In the genomic region with DNA sequence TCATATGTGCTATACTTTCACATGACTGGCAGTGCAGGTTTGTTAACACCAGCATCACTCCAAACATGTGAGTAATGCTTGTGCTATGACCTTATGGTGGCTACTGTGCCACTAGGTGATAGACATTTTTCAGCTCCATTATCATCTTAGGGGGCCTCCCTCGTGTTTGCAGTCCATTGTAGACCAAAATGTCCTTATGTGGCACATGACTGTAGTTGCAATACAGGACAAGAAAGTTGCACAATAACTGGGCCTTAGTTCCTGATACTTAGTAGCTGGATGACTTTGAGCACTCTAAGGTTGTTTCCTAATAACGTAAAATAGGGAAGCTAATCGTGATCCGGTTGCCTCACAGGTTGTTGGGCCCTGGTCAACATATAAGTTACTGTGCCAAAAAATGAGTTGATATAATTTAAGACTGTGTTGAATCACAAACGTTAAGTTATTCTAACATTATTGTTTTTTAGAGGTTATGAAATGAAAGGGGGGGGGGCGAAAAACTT, we compare ENCODE assay signal across 8 cellular contexts. TPM values are rescaled to one million over a fixed set of nuclear protein-coding genes. Genes with fewer than 3 reads are reported as not detected.
DNase-seq lines count a peak whose midpoint lies in the region; ATAC-seq and TF ChIP-seq lines count a peak whose summit lies in the region.

No MANE protein-coding gene starts in this region.

- peaks cover 6% of the 10 kb centered on the region for H3K36me3 Mint-ChIP-seq in nephron progenitor cell (ENCODE audit: low read depth)

- H3K4me3 ChIP-seq in SK-N-SH (ENCODE audit: low read depth in 2 of 2, low read length in 1 of 2) = peak overlapping the region in 1 of 2 experiments; percentile 87; a peak in 1 of 4 replicates
- H3K4me3 ChIP-seq in SK-N-MC = peak overlapping the region; percentile 95

- peaks cover 12 to 16% of the 10 kb centered on the region in 2 experiments; a peak in 3 of 4 replicates for H3K4me1 ChIP-seq in SK-N-SH (ENCODE audit: control insufficient read depth in 1 of 2, insufficient read depth in 2 of 2, low read depth in 1 of 2, low read length in 1 of 2)

- H4K20me1 ChIP-seq in SK-N-SH (ENCODE audit: insufficient read depth) = peaks cover 6% of the 10 kb centered on the region; the same call in 1 of the 2 replicates

- H3K4me3 Mint-ChIP-seq in nephron progenitor cell = peak overlapping the region; percentile 98

- no peak for TF ChIP-seq POLR2A in erythroblast (IDR thresholded peaks at IDR 0.05; ENCODE audit: low read length)

- peak overlapping the region; percentile 5 to 13; a peak in 2 of 4 replicates for H3K27ac ChIP-seq in SK-N-SH (ENCODE audit: low read depth in 2 of 2, low read length in 1 of 2)
- H3K27ac ChIP-seq in SK-N-MC = no peak overlapping the region

- peaks cover 40% of the 10 kb centered on the region for H3K4me1 Mint-ChIP-seq in nephron progenitor cell

- H3K9me2 ChIP-seq in SK-N-SH = no peaks in the 10 kb centered on the region

- H3K27me3 ChIP-seq in SK-N-SH (ENCODE audit: insufficient read depth) = no peaks in the 10 kb centered on the region

- H3K9me3 Mint-ChIP-seq in nephron progenitor cell = no peaks in the 10 kb centered on the region

- DNase-seq in SK-N-SH (no peak), SK-N-MC (ENCODE audit: low read depth, low spot score) (no peak), erythroblast (lab: John Stamatoyannopoulos, UW) (peak; percentile 75 to 81), nephron progenitor cell (no peak)

- peaks cover 7% of the 10 kb centered on the region for H3K27me3 Mint-ChIP-seq in nephron progenitor cell (ENCODE audit: low read depth, poor library complexity)

- H3K27ac Mint-ChIP-seq in nephron progenitor cell = no peak overlapping the region

- CTCF ChIA-PET in SK-N-SH (lab: Yijun Ruan, JAX) = no interaction called here

- POLR2A ChIA-PET in SK-N-SH (lab: Yijun Ruan, JAX) = interaction anchor here (1.4 kb wide), 1 partner anchor 117 kb away, joined by 4 read pairs; no protein-coding TSS in a partner anchor

- WGBS in SK-N-SH (ENCODE audit: low lambda C conversion rate) = 26% methylated on average over 6 of the region's 6 CpGs

- TF ChIP-seq CTCF in SK-N-SH (IDR thresholded peaks at IDR 0.05) = no peak
- no peak for TF ChIP-seq CTCF in nephron progenitor cell (IDR thresholded peaks at IDR 0.05)

- peaks cover 14% of the 10 kb centered on the region for H3F3A ChIP-seq in SK-N-SH (replicated peaks; ENCODE audit: insufficient read depth)

- peaks cover 0 to 12% of the 10 kb centered on the region in 2 experiments for H3K36me3 ChIP-seq in SK-N-SH (replicated peaks in 1 of 2; ENCODE audit: control insufficient read depth in 1 of 2, insufficient read depth in 2 of 2, low read length in 1 of 2)
- H3K36me3 ChIP-seq in SK-N-MC (ENCODE audit: insufficient read depth, low read length) = 0 out of 2 replicates have a peak, but pooled peaks cover 3% of the 10 kb centered on the region

- H3K9ac ChIP-seq in SK-N-SH = no peak overlapping the region
- no peak overlapping the region for H3K9ac ChIP-seq in SK-N-MC (ENCODE audit: insufficient read length)

- no peak for TF ChIP-seq EP300 in SK-N-SH (IDR thresholded peaks at IDR 0.05; ENCODE audit: borderline replicate concordance in 1 of 2, low read depth in 1 of 2, low read length in 1 of 2)

- peak overlapping the region; percentile 14; the same call in 1 of the 2 replicates for H3K4me2 ChIP-seq in SK-N-SH

- H3K9me3 ChIP-seq in SK-N-SH (no peaks in the 10 kb centered on the region), SK-N-MC (ENCODE audit: low read depth, low read length) (no peaks in the 10 kb centered on the region)

- peak overlapping the region; percentile 19; the same call in 1 of the 2 replicates for H2AFZ ChIP-seq in SK-N-SH (ENCODE audit: low read depth)

- H3K79me2 ChIP-seq in SK-N-SH (ENCODE audit: insufficient read depth) = peaks cover 43% of the 10 kb centered on the region

- no peak for TF ChIP-seq RAD21 in SK-N-SH (IDR thresholded peaks at IDR 0.05; ENCODE audit: low read length)

- no peak for ATAC-seq in SK-N-SH treated with all-trans-retinoic acid at 6 μM for 48 hours
- no peak for ATAC-seq in HG03571 (IDR thresholded peaks at IDR 0.05; ENCODE audit: unreplicated experiment)
- no peak for ATAC-seq in GM21423 (IDR thresholded peaks at IDR 0.05; ENCODE audit: unreplicated experiment)
- ATAC-seq in GM18909 (IDR thresholded peaks at IDR 0.05; ENCODE audit: poor library complexity, unreplicated experiment) = no peak

TF ChIP-seq in SK-N-SH, 30 proteins besides CTCF, POLR2A, EP300 and RAD21:
- TF ChIP-seq, protein P1, sequence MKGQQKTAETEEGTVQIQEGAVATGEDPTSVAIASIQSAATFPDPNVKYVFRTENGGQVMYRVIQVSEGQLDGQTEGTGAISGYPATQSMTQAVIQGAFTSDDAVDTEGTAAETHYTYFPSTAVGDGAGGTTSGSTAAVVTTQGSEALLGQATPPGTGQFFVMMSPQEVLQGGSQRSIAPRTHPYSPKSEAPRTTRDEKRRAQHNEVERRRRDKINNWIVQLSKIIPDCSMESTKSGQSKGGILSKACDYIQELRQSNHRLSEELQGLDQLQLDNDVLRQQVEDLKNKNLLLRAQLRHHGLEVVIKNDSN (IDR thresholded peaks at IDR 0.05; ENCODE audit: borderline replicate concordance, low read depth) = no peak
- TF ChIP-seq, protein P2, sequence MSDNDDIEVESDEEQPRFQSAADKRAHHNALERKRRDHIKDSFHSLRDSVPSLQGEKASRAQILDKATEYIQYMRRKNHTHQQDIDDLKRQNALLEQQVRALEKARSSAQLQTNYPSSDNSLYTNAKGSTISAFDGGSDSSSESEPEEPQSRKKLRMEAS (IDR thresholded peaks at IDR 0.05; ENCODE audit: low read depth) = no peak
- TF ChIP-seq MEF2A (IDR thresholded peaks at IDR 0.05; ENCODE audit: borderline replicate concordance, low read depth) = no peak
- no peak for TF ChIP-seq SIN3A (IDR thresholded peaks at IDR 0.05; ENCODE audit: borderline replicate concordance, low read depth, low read length)
- no peak for TF ChIP-seq RCOR1 (IDR thresholded peaks at IDR 0.05; ENCODE audit: low read length)

TF ChIP-seq in SK-N-SH treated with all-trans-retinoic acid at 6 μM for 48 hours, 23 proteins besides CTCF, POLR2A, EP300 and RAD21:
- TF ChIP-seq, protein P3, sequence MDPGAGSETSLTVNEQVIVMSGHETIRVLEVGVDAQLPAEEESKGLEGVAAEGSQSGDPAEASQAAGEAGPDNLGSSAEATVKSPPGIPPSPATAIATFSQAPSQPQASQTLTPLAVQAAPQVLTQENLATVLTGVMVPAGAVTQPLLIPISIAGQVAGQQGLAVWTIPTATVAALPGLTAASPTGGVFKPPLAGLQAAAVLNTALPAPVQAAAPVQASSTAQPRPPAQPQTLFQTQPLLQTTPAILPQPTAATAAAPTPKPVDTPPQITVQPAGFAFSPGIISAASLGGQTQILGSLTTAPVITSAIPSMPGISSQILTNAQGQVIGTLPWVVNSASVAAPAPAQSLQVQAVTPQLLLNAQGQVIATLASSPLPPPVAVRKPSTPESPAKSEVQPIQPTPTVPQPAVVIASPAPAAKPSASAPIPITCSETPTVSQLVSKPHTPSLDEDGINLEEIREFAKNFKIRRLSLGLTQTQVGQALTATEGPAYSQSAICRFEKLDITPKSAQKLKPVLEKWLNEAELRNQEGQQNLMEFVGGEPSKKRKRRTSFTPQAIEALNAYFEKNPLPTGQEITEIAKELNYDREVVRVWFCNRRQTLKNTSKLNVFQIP (CRISPR knock-in tag; IDR thresholded peaks at IDR 0.05; ENCODE audit: borderline replicate concordance, low read depth) = no peak
- TF ChIP-seq ZFP30 (CRISPR knock-in tag; IDR thresholded peaks at IDR 0.05) (no peak), BACH2 (CRISPR knock-in tag; IDR thresholded peaks at IDR 0.05; ENCODE audit: borderline replicate concordance) (no peak), ZFP3 (CRISPR knock-in tag; IDR thresholded peaks at IDR 0.05) (no peak), ARNTL (CRISPR knock-in tag; IDR thresholded peaks at IDR 0.05; ENCODE audit: borderline replicate concordance, low read depth) (no peak), TCF4 (CRISPR knock-in tag; IDR thresholded peaks at IDR 0.05; ENCODE audit: borderline replicate concordance) (no peak), RARB (CRISPR knock-in tag; IDR thresholded peaks at IDR 0.05) (no peak), OSR1 (CRISPR knock-in tag; IDR thresholded peaks at IDR 0.05) (no peak)
- TF ChIP-seq, protein P4, sequence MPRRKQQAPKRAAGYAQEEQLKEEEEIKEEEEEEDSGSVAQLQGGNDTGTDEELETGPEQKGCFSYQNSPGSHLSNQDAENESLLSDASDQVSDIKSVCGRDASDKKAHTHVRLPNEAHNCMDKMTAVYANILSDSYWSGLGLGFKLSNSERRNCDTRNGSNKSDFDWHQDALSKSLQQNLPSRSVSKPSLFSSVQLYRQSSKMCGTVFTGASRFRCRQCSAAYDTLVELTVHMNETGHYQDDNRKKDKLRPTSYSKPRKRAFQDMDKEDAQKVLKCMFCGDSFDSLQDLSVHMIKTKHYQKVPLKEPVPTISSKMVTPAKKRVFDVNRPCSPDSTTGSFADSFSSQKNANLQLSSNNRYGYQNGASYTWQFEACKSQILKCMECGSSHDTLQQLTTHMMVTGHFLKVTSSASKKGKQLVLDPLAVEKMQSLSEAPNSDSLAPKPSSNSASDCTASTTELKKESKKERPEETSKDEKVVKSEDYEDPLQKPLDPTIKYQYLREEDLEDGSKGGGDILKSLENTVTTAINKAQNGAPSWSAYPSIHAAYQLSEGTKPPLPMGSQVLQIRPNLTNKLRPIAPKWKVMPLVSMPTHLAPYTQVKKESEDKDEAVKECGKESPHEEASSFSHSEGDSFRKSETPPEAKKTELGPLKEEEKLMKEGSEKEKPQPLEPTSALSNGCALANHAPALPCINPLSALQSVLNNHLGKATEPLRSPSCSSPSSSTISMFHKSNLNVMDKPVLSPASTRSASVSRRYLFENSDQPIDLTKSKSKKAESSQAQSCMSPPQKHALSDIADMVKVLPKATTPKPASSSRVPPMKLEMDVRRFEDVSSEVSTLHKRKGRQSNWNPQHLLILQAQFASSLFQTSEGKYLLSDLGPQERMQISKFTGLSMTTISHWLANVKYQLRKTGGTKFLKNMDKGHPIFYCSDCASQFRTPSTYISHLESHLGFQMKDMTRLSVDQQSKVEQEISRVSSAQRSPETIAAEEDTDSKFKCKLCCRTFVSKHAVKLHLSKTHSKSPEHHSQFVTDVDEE (CRISPR knock-in tag; IDR thresholded peaks at IDR 0.05) = no peak
- TF ChIP-seq, protein P5, sequence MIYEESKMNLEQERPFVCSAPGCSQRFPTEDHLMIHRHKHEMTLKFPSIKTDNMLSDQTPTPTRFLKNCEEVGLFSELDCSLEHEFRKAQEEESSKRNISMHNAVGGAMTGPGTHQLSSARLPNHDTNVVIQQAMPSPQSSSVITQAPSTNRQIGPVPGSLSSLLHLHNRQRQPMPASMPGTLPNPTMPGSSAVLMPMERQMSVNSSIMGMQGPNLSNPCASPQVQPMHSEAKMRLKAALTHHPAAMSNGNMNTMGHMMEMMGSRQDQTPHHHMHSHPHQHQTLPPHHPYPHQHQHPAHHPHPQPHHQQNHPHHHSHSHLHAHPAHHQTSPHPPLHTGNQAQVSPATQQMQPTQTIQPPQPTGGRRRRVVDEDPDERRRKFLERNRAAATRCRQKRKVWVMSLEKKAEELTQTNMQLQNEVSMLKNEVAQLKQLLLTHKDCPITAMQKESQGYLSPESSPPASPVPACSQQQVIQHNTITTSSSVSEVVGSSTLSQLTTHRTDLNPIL (CRISPR knock-in tag; IDR thresholded peaks at IDR 0.05; ENCODE audit: low read depth) = no peak

RNA-seq across cellular contexts. Expression of a gene that starts 0.5 kb away (rescaled TPM):
- polyA plus RNA-seq in SK-N-SH (2012; rRNA removed) = 10.8 and 12.8 TPM in 2 replicates
- polyA plus RNA-seq in SK-N-SH (2012; cell fraction: cytosol; rRNA removed) = 11.1 and 12.7 TPM in 2 replicates
- polyA plus RNA-seq in SK-N-SH (2012; cell fraction: nucleus; rRNA removed) = 11.4 and 19.1 TPM in 2 replicates

Comparison
In these comparisons a context has a peak if more than half of its experiments do, and no peak if none do; other contexts are left out.
1. DNase-seq: peak in erythroblast (2 of 2); none in SK-N-SH (single experiment), SK-N-MC (single experiment) and nephron progenitor cell (single experiment).